In genomic region chr2:27208486-27209050, GRCh38 we compare ENCODE assay signal across 32 cellular contexts. TPM values are rescaled to one million over a fixed set of nuclear protein-coding genes. Genes with fewer than 3 reads are reported as not detected.
DNase-seq lines count a peak whose midpoint lies in the region; ATAC-seq, FAIRE-seq and TF ChIP-seq lines count a peak whose summit lies in the region.
"Had no signal": no experiment of that assay in that cellular context is flagged by ENCODE, and none has a peak within 500 bp of the region (broad histone marks: within the 10 kb centered on the region; RNA-seq: fewer than 3 reads in every experiment).

No MANE protein-coding gene starts in this region.

- H3K4me3 ChIP-seq in BLaER1 treated with 17β-estradiol and CSF1 and Interleukin-3, amounts not matched to agents 10 nM and 100 nM = no peak overlapping the region
- H3K4me3 ChIP-seq in HFF-Myc (replicated peaks; ENCODE audit: low read depth, low read length) (0 out of 2 replicates have a peak overlapping the region, but pooled peaks have one; percentile 2), GM12878 (peak overlapping the region; percentile 29; the same call in 1 of the 2 replicates), trophoblast cell (ENCODE audit: low read depth, low read length) (no peak overlapping the region)
- H3K4me3 ChIP-seq: esophagus squamous epithelium, GM23248, left lung, psoas muscle, SJSA1, tibial artery had no signal

- no peak for TF ChIP-seq POLR2A in GM12878 (IDR thresholded peaks at IDR 0.05; ENCODE audit: low read depth, low read length)

- H3K14ac ChIP-seq in trophoblast cell (ENCODE audit: low read length) = peak overlapping the region; percentile 13

- H4K91ac ChIP-seq in trophoblast cell (ENCODE audit: low read depth, low read length) = peak overlapping the region; percentile 41

- no peak overlapping the region for H3K18ac ChIP-seq in trophoblast cell (ENCODE audit: low read length)

- H4K8ac ChIP-seq in trophoblast cell (ENCODE audit: low read depth, low read length) = no peak overlapping the region

- TF ChIP-seq CTCF in HFF-Myc (IDR thresholded peaks at IDR 0.05; ENCODE audit: low read depth, low read length, missing control alignments) (no peak), GM12878 (IDR thresholded peaks at IDR 0.05 in 2 of 3, conservative IDR thresholded peaks at IDR 0.05 in 1 of 3; ENCODE audit: control insufficient read depth in 2 of 3, extremely low read depth in 1 of 3, insufficient read depth in 1 of 3, low read depth in 3 of 3, low read length in 3 of 3) (no peak)

- SMC1A ChIA-PET in GM12878 (lab: Charles Lee; ENCODE audit: uncharacterized antibody, unreplicated experiment) = no interaction called here

- no peaks in the 10 kb centered on the region for H3K27me3 ChIP-seq in BLaER1 treated with 17β-estradiol and CSF1 and Interleukin-3, amounts not matched to agents 10 nM and 100 nM
- H3K27me3 ChIP-seq in GM12878 (replicated peaks in 1 of 2; ENCODE audit: control insufficient read depth in 2 of 2, insufficient read depth in 2 of 2, low read length in 1 of 2) (no peaks in the 10 kb centered on the region), trophoblast cell (ENCODE audit: insufficient read depth, low read length) (no peaks in the 10 kb centered on the region)
- H3K27me3 ChIP-seq: esophagus squamous epithelium, left lung, SJSA1, tibial artery had no signal

- no peak overlapping the region for H3K23ac ChIP-seq in trophoblast cell (ENCODE audit: low read length)

- H3K79me2 ChIP-seq in GM12878 (ENCODE audit: control insufficient read depth, insufficient read depth, low read length) = peaks cover 52% of the 10 kb centered on the region
- H3K79me2 ChIP-seq in trophoblast cell (ENCODE audit: control insufficient read depth, insufficient read depth, low read length, poor library complexity) = peaks cover 14% of the 10 kb centered on the region

- CTCF ChIA-PET in GM12878 (lab: Yijun Ruan, JAX) = interaction anchor here (1.2 to 1.6 kb wide), 2 partner anchors 14 to 158 kb away, joined by 3 read pairs; no protein-coding TSS in a partner anchor

- POLR2A ChIA-PET in GM12878 (lab: Charles Lee) = interaction anchor here (0.5 kb wide), 1 partner anchor 13 kb away, joined by 3 read pairs; no protein-coding TSS in a partner anchor

- peak overlapping the region; percentile 4 for H2BK120ac ChIP-seq in trophoblast cell (ENCODE audit: insufficient read depth, low read length, poor library complexity)

- H3K36me3 ChIP-seq in BLaER1 treated with 17β-estradiol and CSF1 and Interleukin-3, amounts not matched to agents 10 nM and 100 nM = peaks cover 52 to 69% (median 64%) of the 10 kb centered on the region in 11 experiments
- H3K36me3 ChIP-seq in GM12878 (ENCODE audit: control insufficient read depth in 2 of 2, insufficient read depth in 2 of 2, low read length in 1 of 2) (peaks cover 13 to 22% of the 10 kb centered on the region in 2 experiments), trophoblast cell (ENCODE audit: control insufficient read depth in 1 of 2, insufficient read depth in 2 of 2, low read length in 2 of 2) (peaks cover 38 to 48% of the 10 kb centered on the region in 2 experiments)

- peaks cover 0 to 60% (median 28%) of the 10 kb centered on the region in 11 experiments; a peak in 12 of 22 replicates for H4K20me1 ChIP-seq in BLaER1 treated with 17β-estradiol and CSF1 and Interleukin-3, amounts not matched to agents 10 nM and 100 nM
- H4K20me1 ChIP-seq in GM12878 (ENCODE audit: control insufficient read depth, insufficient read depth) = no peaks in the 10 kb centered on the region

- no peak for TF ChIP-seq EP300 in GM12878 (IDR thresholded peaks at IDR 0.05; ENCODE audit: borderline replicate concordance in 1 of 2, control insufficient read depth in 1 of 2, low read depth in 2 of 2, low read length in 2 of 2)

- H2AK5ac ChIP-seq in trophoblast cell (ENCODE audit: low read length) = peak overlapping the region; percentile 69

- H3K4me2 ChIP-seq in BLaER1 treated with 17β-estradiol and CSF1 and Interleukin-3, amounts not matched to agents 10 nM and 100 nM = peak overlapping the region in 10 of 11 experiments; percentile 2 to 98 (median 84); a peak in 8 of 22 replicates
- peak overlapping the region; percentile 12 for H3K4me2 ChIP-seq in GM12878 (ENCODE audit: control insufficient read depth, insufficient read depth)
- H3K4me2 ChIP-seq in trophoblast cell (ENCODE audit: low read length) = peak overlapping the region; percentile 63

- ATAC-seq in GM12878 (no peak), GM21367 (IDR thresholded peaks at IDR 0.05; ENCODE audit: unreplicated experiment) (no peak), HG03432 (IDR thresholded peaks at IDR 0.05; ENCODE audit: unreplicated experiment) (no peak), GM19452 (IDR thresholded peaks at IDR 0.05; ENCODE audit: unreplicated experiment) (no peak)
- ATAC-seq: activated CD8-positive, alpha-beta T cell treated with anti-CD3 and anti-CD28 coated beads for 36 hours; left lung had no signal

- H2BK5ac ChIP-seq in trophoblast cell (ENCODE audit: low read depth, low read length, poor library complexity) = peak overlapping the region; percentile 25

- H3K27ac ChIP-seq in BLaER1 treated with 17β-estradiol and CSF1 and Interleukin-3, amounts not matched to agents 10 nM and 100 nM = no peak overlapping the region
- peak overlapping the region; percentile 60 for H3K27ac ChIP-seq in GM12878 (ENCODE audit: control insufficient read depth, insufficient read depth)
- H3K27ac ChIP-seq in trophoblast cell (ENCODE audit: low read depth, low read length) = peak overlapping the region; percentile 89
- H3K27ac ChIP-seq: esophagus squamous epithelium, GM23248, left lung, psoas muscle, SJSA1, tibial artery had no signal

- TF ChIP-seq RAD21 in GM12878 (IDR thresholded peaks at IDR 0.05; ENCODE audit: insufficient read depth, low read depth, low read length) = no peak

- H3K9ac ChIP-seq in BLaER1 treated with 17β-estradiol and CSF1 and Interleukin-3, amounts not matched to agents 10 nM and 100 nM = no peak overlapping the region
- H3K9ac ChIP-seq in GM12878 (ENCODE audit: control insufficient read depth, insufficient read depth, low read length) (peak overlapping the region; percentile 25), trophoblast cell (ENCODE audit: low read length) (no peak overlapping the region)
- H3K9ac ChIP-seq: GM23248 had no signal

- no peak for FAIRE-seq in GM12878 (lab: Jason Lieb, UNC)
- FAIRE-seq: endometrium, GM12891, TTC549 had no signal

- BruUV-seq in GM12878 (replicated peaks; lab: Mats Ljungman, UMichigan) = TSS peak; percentile 33

- H2BK12ac ChIP-seq in trophoblast cell (ENCODE audit: low read length) = no peak overlapping the region

- RAD21 ChIA-PET in GM12878 (lab: Charles Lee; ENCODE audit: unreplicated experiment) = interaction anchor here (1.1 kb wide), 1 partner anchor 70 kb away, joined by 3 read pairs; no protein-coding TSS in a partner anchor

- H4K12ac ChIP-seq in trophoblast cell (ENCODE audit: low read depth, low read length) = peak overlapping the region; percentile 40

- H3K4ac ChIP-seq in trophoblast cell (ENCODE audit: low read depth, low read length) = peak overlapping the region; percentile 29

- H3K9me3 ChIP-seq in BLaER1 treated with 17β-estradiol and CSF1 and Interleukin-3, amounts not matched to agents 10 nM and 100 nM (replicated peaks in 1 of 11) = no peaks in the 10 kb centered on the region
- H3K9me3 ChIP-seq in GM12878 (replicated peaks; ENCODE audit: control insufficient read depth, insufficient read depth, low read length) (no peaks in the 10 kb centered on the region), trophoblast cell (ENCODE audit: insufficient read depth, low read depth, low read length) (peaks cover 2% of the 10 kb centered on the region)
- H3K9me3 ChIP-seq: esophagus squamous epithelium, left lung, psoas muscle, SJSA1, tibial artery had no signal

- no peak for DNase-seq in HFF-Myc (ENCODE audit: extremely low read depth, low read depth)
- DNase-seq in GM12878 (ENCODE audit: low read depth, low spot score) = no peak
- no peak for DNase-seq in trophoblast cell
- DNase-seq: activated CD4-positive, alpha-beta T cell treated with anti-CD3 and anti-CD28 coated beads for 1 hour; activated CD8-positive, alpha-beta T cell treated with anti-CD3 and anti-CD28 coated beads for 36 hours; C1 segment of cervical spinal cord; dermis blood vessel endothelial cell; esophagus squamous epithelium; foreskin melanocyte; GM23248; hypothalamus; left lung; mesenchymal stem cell; NCI-H1092 treated with DMSO at 0.1 percent for 48 hours; NCI-H1930; NCI-H2227 treated with DMSO at 0.1 percent for 48 hours; NCI-H69; psoas muscle; RPMI8226; stimulated activated naive CD4-positive, alpha-beta T cell; T-helper 1 cell had no signal

- intact Hi-C loops in GM12878 (cut with micrococcal nuclease; ENCODE audit: unreplicated experiment) = no loop called here

- WGBS in GM12878 (ENCODE audit: insufficient coverage, insufficient replicate concordance, low lambda C conversion rate, missing lambda C conversion rate) = 91% methylated on average over 4 of the region's 4 CpGs
- WGBS in trophoblast cell (ENCODE audit: extremely low coverage, insufficient coverage, insufficient read length) = no CpG with 5 or more reads among the region's 4 CpGs

- in situ Hi-C loops in GM12878 (cut with MboI) = no loop called here

- H2AFZ ChIP-seq in GM12878 (ENCODE audit: control insufficient read depth, low read depth, low read length) (no peak overlapping the region), trophoblast cell (ENCODE audit: insufficient read depth, low read length, poor library complexity) (no peak overlapping the region)
- H2AFZ ChIP-seq: GM23248 had no signal

- H3K79me1 ChIP-seq in trophoblast cell (ENCODE audit: low read length) = peaks cover 33% of the 10 kb centered on the region

- H3K4me1 ChIP-seq in BLaER1 treated with 17β-estradiol and CSF1 and Interleukin-3, amounts not matched to agents 10 nM and 100 nM = peaks cover 30 to 55% (median 38%) of the 10 kb centered on the region in 10 experiments
- peaks cover 7% of the 10 kb centered on the region for H3K4me1 ChIP-seq in GM12878 (ENCODE audit: control insufficient read depth, insufficient read depth, low read length)
- peaks cover 14 to 28% of the 10 kb centered on the region in 2 experiments for H3K4me1 ChIP-seq in trophoblast cell (ENCODE audit: control insufficient read depth in 1 of 2, insufficient read depth in 2 of 2, low read length in 2 of 2)

RNA-seq across cellular contexts. Expression of gene ATRAID, which starts 3.3 kb away (rescaled TPM):
- 75.0 and 89.6 TPM in 2 replicates for total RNA-seq in GM12878 (2013; cell fraction: nucleolus; rRNA removed)
- total RNA-seq in GM12878 (2014; rRNA removed) (97.5 and 113 TPM in 2 replicates), GM12878 (2014; rRNA removed; fragmentation: Illumina TruSeq; extraction: Trizol) (79.5 and 80.7 TPM in 2 replicates), GM12878 (2021) (65.6 and 68.9 TPM in 2 replicates)
- 62.0 TPM for polyA plus RNA-seq in GM12878 (2011; ENCODE audit: low read depth)
- polyA plus RNA-seq in GM12878 (2011; rRNA removed) (129 and 143 TPM in 2 replicates), GM12878 (2014; fragmentation: Illumina TruSeq; extraction: Trizol) (103 and 107 TPM in 2 replicates), GM12878 (2014; fragmentation: Nextera tagmentation; extraction: Ambion mirVana) (100 to 1,000 TPM; 137 to 142 TPM), GM12878 (2014; rRNA removed) (88.5 and 102 TPM in 2 replicates), GM12878 (2016; fragmentation: Nextera tagmentation; extraction: Ambion mirVana) (100 to 1,000 TPM; 163 to 180 TPM)
- polyA plus RNA-seq in GM12878 (2011; cell fraction: cytosol; rRNA removed) = 160 and 167 TPM in 2 replicates
- 75.6 and 107 TPM in 2 replicates for polyA plus RNA-seq in GM12878 (2011; cell fraction: nucleus; rRNA removed)
- polyA plus RNA-seq in GM12878 (2012) = 72.0 and 78.0 TPM in 2 replicates
- polyA minus RNA-seq in GM12878 (2011; rRNA and poly(A)+ RNA removed) = 64.1 and 75.9 TPM in 2 replicates
- 29.9 and 33.6 TPM in 2 replicates for polyA minus RNA-seq in GM12878 (2011; cell fraction: cytosol; rRNA and poly(A)+ RNA removed)
- polyA minus RNA-seq in GM12878 (2011; cell fraction: nucleus; rRNA and poly(A)+ RNA removed) = 39.4 and 52.1 TPM in 2 replicates
- polyA plus RNA-seq in trophoblast cell (2013) = 107 and 115 TPM in 2 replicates

RNA-seq across cellular contexts. Expression of gene SLC5A6, which starts 3.5 kb away (rescaled TPM):
- 240 and 258 TPM in 2 replicates for total RNA-seq in GM12878 (2013; cell fraction: nucleolus; rRNA removed)
- total RNA-seq in GM12878 (2014; rRNA removed) (52.3 and 53.9 TPM in 2 replicates), GM12878 (2014; rRNA removed; fragmentation: Illumina TruSeq; extraction: Trizol) (27.8 and 29.4 TPM in 2 replicates), GM12878 (2021) (52.8 and 58.5 TPM in 2 replicates)
- 20.7 TPM for polyA plus RNA-seq in GM12878 (2011; ENCODE audit: low read depth)
- polyA plus RNA-seq in GM12878 (2011; rRNA removed) (50.6 and 101 TPM in 2 replicates), GM12878 (2014; fragmentation: Illumina TruSeq; extraction: Trizol) (35.7 and 42.6 TPM in 2 replicates), GM12878 (2014; fragmentation: Nextera tagmentation; extraction: Ambion mirVana) (10 to 100 TPM; 13.1 to 13.5 TPM), GM12878 (2014; rRNA removed) (54.3 and 56.8 TPM in 2 replicates), GM12878 (2016; fragmentation: Nextera tagmentation; extraction: Ambion mirVana) (10 to 100 TPM; 60.4 to 67.5 TPM)
- polyA plus RNA-seq in GM12878 (2011; cell fraction: cytosol; rRNA removed) = 116 and 123 TPM in 2 replicates
- 527 and 554 TPM in 2 replicates for polyA plus RNA-seq in GM12878 (2011; cell fraction: nucleus; rRNA removed)
- 30.5 and 33.7 TPM in 2 replicates for polyA plus RNA-seq in GM12878 (2012)
- polyA minus RNA-seq in GM12878 (2011; rRNA and poly(A)+ RNA removed) = 95.3 and 102 TPM in 2 replicates
- polyA minus RNA-seq in GM12878 (2011; cell fraction: cytosol; rRNA and poly(A)+ RNA removed) = 24.2 and 31.5 TPM in 2 replicates
- 86.3 and 152 TPM in 2 replicates for polyA minus RNA-seq in GM12878 (2011; cell fraction: nucleus; rRNA and poly(A)+ RNA removed)
- 152 and 161 TPM in 2 replicates for polyA plus RNA-seq in trophoblast cell (2013)

RNA-seq across cellular contexts. Expression of gene CAD, which starts 8.6 kb away (rescaled TPM):
- 102 and 104 TPM in 2 replicates for total RNA-seq in GM12878 (2013; cell fraction: nucleolus; rRNA removed)
- total RNA-seq in GM12878 (2014; rRNA removed) = 48.3 and 66.1 TPM in 2 replicates
- total RNA-seq in GM12878 (2014; rRNA removed; fragmentation: Illumina TruSeq; extraction: Trizol) = 22.8 and 23.8 TPM in 2 replicates
- 101 and 119 TPM in 2 replicates for total RNA-seq in GM12878 (2021)
- polyA plus RNA-seq in GM12878 (2011; ENCODE audit: low read depth) = 22.0 TPM
- polyA plus RNA-seq in GM12878 (2011; rRNA removed) = 12.0 and 24.9 TPM in 2 replicates
- 31.8 and 34.4 TPM in 2 replicates for polyA plus RNA-seq in GM12878 (2011; cell fraction: cytosol; rRNA removed)
- 212 and 266 TPM in 2 replicates for polyA plus RNA-seq in GM12878 (2011; cell fraction: nucleus; rRNA removed)
- polyA plus RNA-seq in GM12878 (2012) = 34.2 and 37.0 TPM in 2 replicates
- 18.5 and 43.5 TPM in 2 replicates for polyA plus RNA-seq in GM12878 (2014; fragmentation: Illumina TruSeq; extraction: Trizol)
- 10 to 100 TPM in 1 of 2 experiments, 1 to 10 TPM in 1; 7.6 to 12.1 TPM for polyA plus RNA-seq in GM12878 (2014; fragmentation: Nextera tagmentation; extraction: Ambion mirVana)
- 57.9 and 73.2 TPM in 2 replicates for polyA plus RNA-seq in GM12878 (2014; rRNA removed)
- 10 to 100 TPM; 68.2 to 75.5 TPM for polyA plus RNA-seq in GM12878 (2016; fragmentation: Nextera tagmentation; extraction: Ambion mirVana)
- polyA minus RNA-seq in GM12878 (2011; rRNA and poly(A)+ RNA removed) = 79.9 and 113 TPM in 2 replicates
- polyA minus RNA-seq in GM12878 (2011; cell fraction: cytosol; rRNA and poly(A)+ RNA removed) = 50.4 and 85.0 TPM in 2 replicates
- polyA minus RNA-seq in GM12878 (2011; cell fraction: nucleus; rRNA and poly(A)+ RNA removed) = 90.4 and 154 TPM in 2 replicates
- polyA plus RNA-seq in trophoblast cell (2013) = 14.7 and 15.5 TPM in 2 replicates

RNA-seq across cellular contexts. Expression of gene SLC30A3, which starts 54.3 kb away (rescaled TPM):
- 1.3 TPM in 1 of 2 replicates, not detected in the other for total RNA-seq in GM12878 (2013; cell fraction: nucleolus; rRNA removed)
- not detected in 2 replicates for total RNA-seq in GM12878 (2014; rRNA removed)
- total RNA-seq in GM12878 (2014; rRNA removed; fragmentation: Illumina TruSeq; extraction: Trizol) = not detected in 2 replicates
- not detected in 2 replicates for total RNA-seq in GM12878 (2021)
- 0.24 TPM for polyA plus RNA-seq in GM12878 (2011; ENCODE audit: low read depth)
- 0.12 and 0.23 TPM in 2 replicates for polyA plus RNA-seq in GM12878 (2011; rRNA removed)
- polyA plus RNA-seq in GM12878 (2011; cell fraction: cytosol; rRNA removed) = 0.39 and 0.47 TPM in 2 replicates
- 1.3 and 1.8 TPM in 2 replicates for polyA plus RNA-seq in GM12878 (2011; cell fraction: nucleus; rRNA removed)
- polyA plus RNA-seq in GM12878 (2012) = 0.18 and 0.20 TPM in 2 replicates
- not detected in 2 replicates for polyA plus RNA-seq in GM12878 (2014; fragmentation: Illumina TruSeq; extraction: Trizol)
- not detected for polyA plus RNA-seq in GM12878 (2014; fragmentation: Nextera tagmentation; extraction: Ambion mirVana)
- polyA plus RNA-seq in GM12878 (2014; rRNA removed) = 0.06 TPM in 1 of 2 replicates, not detected in the other
- polyA plus RNA-seq in GM12878 (2016; fragmentation: Nextera tagmentation; extraction: Ambion mirVana) = not detected
- polyA minus RNA-seq in GM12878 (2011; rRNA and poly(A)+ RNA removed) = 0.07 and 0.15 TPM in 2 replicates
- polyA minus RNA-seq in GM12878 (2011; cell fraction: cytosol; rRNA and poly(A)+ RNA removed) = 0.62 TPM in 1 of 2 replicates, not detected in the other
- 0.12 and 0.19 TPM in 2 replicates for polyA minus RNA-seq in GM12878 (2011; cell fraction: nucleus; rRNA and poly(A)+ RNA removed)
- 3.3 and 4.0 TPM in 2 replicates for polyA plus RNA-seq in trophoblast cell (2013)
- total RNA-seq: GM23248, SJSA1 had no signal
- polyA plus RNA-seq: GM23248 had no signal

RNA-seq across cellular contexts. Expression of gene TCF23, which starts 59.8 kb away (rescaled TPM):
- total RNA-seq in GM12878 (2013; cell fraction: nucleolus; rRNA removed) = not detected in 2 replicates
- total RNA-seq in GM12878 (2014; rRNA removed) (not detected in 2 replicates), GM12878 (2014; rRNA removed; fragmentation: Illumina TruSeq; extraction: Trizol) (not detected in 2 replicates), GM12878 (2021) (not detected in 2 replicates)
- polyA plus RNA-seq in GM12878 (2011; ENCODE audit: low read depth) = not detected
- polyA plus RNA-seq in GM12878 (2011; rRNA removed) (not detected in 2 replicates), GM12878 (2014; fragmentation: Illumina TruSeq; extraction: Trizol) (not detected in 2 replicates), GM12878 (2014; fragmentation: Nextera tagmentation; extraction: Ambion mirVana) (not detected), GM12878 (2014; rRNA removed) (not detected in 2 replicates), GM12878 (2016; fragmentation: Nextera tagmentation; extraction: Ambion mirVana) (not detected)
- not detected in 2 replicates for polyA plus RNA-seq in GM12878 (2011; cell fraction: cytosol; rRNA removed)
- polyA plus RNA-seq in GM12878 (2011; cell fraction: nucleus; rRNA removed) = not detected in 2 replicates
- not detected in 2 replicates for polyA plus RNA-seq in GM12878 (2012)
- polyA minus RNA-seq in GM12878 (2011; rRNA and poly(A)+ RNA removed) = not detected in 2 replicates
- polyA minus RNA-seq in GM12878 (2011; cell fraction: cytosol; rRNA and poly(A)+ RNA removed) = not detected in 2 replicates
- not detected in 2 replicates for polyA minus RNA-seq in GM12878 (2011; cell fraction: nucleus; rRNA and poly(A)+ RNA removed)
- 0.03 TPM in 1 of 2 replicates, not detected in the other for polyA plus RNA-seq in trophoblast cell (2013)
- total RNA-seq: activated CD8-positive, alpha-beta T cell treated with anti-CD3 and anti-CD28 coated beads for 36 hours; Daoy; dermis blood vessel endothelial cell; esophagus squamous epithelium; GM23248; SJSA1 had no signal
- polyA plus RNA-seq: AG04450, GM23248 had no signal

Comparison
In these comparisons a context has a peak if more than half of its experiments do, and no peak if none do; other contexts are left out.
1. H3K27ac ChIP-seq: peak in GM12878 (single experiment) and trophoblast cell (single experiment); none in BLaER1 treated with 17β-estradiol and CSF1 and Interleukin-3, amounts not matched to agents 10 nM and 100 nM (0 of 11).
2. H3K4me2 ChIP-seq: peak in every context shown above with its lines; median percentile 84 in BLaER1 treated with 17β-estradiol and CSF1 and Interleukin-3, amounts not matched to agents 10 nM and 100 nM; 63 in trophoblast cell; 12 in GM12878.
3. H3K4me3 ChIP-seq: peak in HFF-Myc (single experiment) and GM12878 (single experiment); none in BLaER1 treated with 17β-estradiol and CSF1 and Interleukin-3, amounts not matched to agents 10 nM and 100 nM (0 of 10) and trophoblast cell (single experiment).